ENCODE assay signal across 3 cellular contexts in genomic region chr15:23766779-23767178, GRCh38.
DNase-seq lines count a peak whose midpoint lies in the region; ATAC-seq, FAIRE-seq and TF ChIP-seq lines count a peak whose summit lies in the region.
"Not testable (repeated sequence)": the region's sequence is repeated elsewhere in the genome, so short reads cannot be mapped to it uniquely, and the experiment has no call there.

No MANE protein-coding gene starts in this region.

- FAIRE-seq in A549 (lab: Jason Lieb, UNC) = not testable (repeated sequence)

- not testable (repeated sequence) for H3K4me3 ChIP-seq in A549; HEK293 (ENCODE audit: low read depth, low read length)

- TF ChIP-seq RAD21 in A549 (conservative IDR thresholded peaks at IDR 0.05 in 1 of 2, IDR thresholded peaks at IDR 0.05 in 1 of 2) = not testable (repeated sequence)

- not testable (repeated sequence) for H3K27ac Mint-ChIP-seq in osteocyte (ENCODE audit: unreplicated experiment)

- CTCF ChIA-PET in A549 (lab: Yijun Ruan, JAX); HEK293 (lab: Yijun Ruan, JAX): not testable (repeated sequence)

- not testable (repeated sequence) for DNase-seq in A549 (ENCODE audit: low read depth in 1 of 2, low spot score in 1 of 2)
- DNase-seq in osteocyte (ENCODE audit: extremely low spot score, unreplicated experiment) = peak; percentile 56

- not testable (repeated sequence) for H3K4me1 Mint-ChIP-seq in osteocyte (ENCODE audit: unreplicated experiment)

- H3K9me3 Mint-ChIP-seq in osteocyte (ENCODE audit: unreplicated experiment) = peaks cover 34% of the 10 kb centered on the region

- WGBS in A549 (ENCODE audit: missing lambda C conversion rate) = 44% methylated on average over 2 of the region's 2 CpGs

- peaks cover 13% of the 10 kb centered on the region; the same call in 2 of the 3 replicates for H3K9me3 ChIP-seq in A549
- not testable (repeated sequence) for H3K9me3 ChIP-seq in HEK293 (ENCODE audit: control insufficient read depth, insufficient read depth, low read depth, low read length)

- not testable (repeated sequence) for H3K4me3 Mint-ChIP-seq in osteocyte (ENCODE audit: unreplicated experiment)

- not testable (repeated sequence) for H3K4me1 ChIP-seq in A549; HEK293 (ENCODE audit: control insufficient read depth, insufficient read depth, low read length)

- not testable (repeated sequence) for H3K4me2 ChIP-seq in A549

- not testable (repeated sequence) for H3K36me3 ChIP-seq in HEK293 (ENCODE audit: control insufficient read depth in 2 of 2, insufficient read depth in 1 of 2, low read length in 2 of 2)

- ATAC-seq in A549 = not testable (repeated sequence)

- POLR2A ChIA-PET in A549 (lab: Yijun Ruan, JAX); HEK293 (lab: Yijun Ruan, JAX): not testable (repeated sequence)

- not testable (repeated sequence) for TF ChIP-seq EP300 in A549 (IDR thresholded peaks at IDR 0.05)

- not testable (repeated sequence) for TF ChIP-seq CTCF in A549 (IDR thresholded peaks at IDR 0.05); HEK293 (tag by site-specific recombination; IDR thresholded peaks at IDR 0.05); osteocyte (IDR thresholded peaks at IDR 0.05)

- not testable (repeated sequence) for H3K36me3 Mint-ChIP-seq in osteocyte (ENCODE audit: unreplicated experiment)

- not testable (repeated sequence) for H3K27ac ChIP-seq in A549; HEK293 (ENCODE audit: extremely low read depth, low read depth, low read length)

- not testable (repeated sequence) for H3K27me3 Mint-ChIP-seq in osteocyte (ENCODE audit: unreplicated experiment)

- TF ChIP-seq POLR2A in A549 (IDR thresholded peaks at IDR 0.05; ENCODE audit: low read length) = not testable (repeated sequence)

TF ChIP-seq in A549, 52 proteins besides CTCF, POLR2A, EP300 and RAD21:
- peak; percentile 10 for TF ChIP-seq ZFP36 (IDR thresholded peaks at IDR 0.05; ENCODE audit: borderline replicate concordance, partially characterized antibody)

TF ChIP-seq in HEK293, 187 proteins besides CTCF, POLR2A, EP300 and RAD21:
- peak; percentile 62 for TF ChIP-seq ZNF585B (tag by site-specific recombination; IDR thresholded peaks at IDR 0.05)
TF ChIP-seq in HEK293: peak in this region for 1; not testable (repeated sequence) for 186.
